ENCODE assay signal across 13 cellular contexts in genomic region chr10:109880886-109881467, GRCh38.
A peak's percentile ranks its signal among the peaks of the same experiment; 100 is the strongest.
DNase-seq lines count a peak whose midpoint lies in the region; ATAC-seq and TF ChIP-seq lines count a peak whose summit lies in the region.
"Had no signal": no experiment of that assay in that cellular context is flagged by ENCODE, and none has a peak within 500 bp of the region (broad histone marks: within the 10 kb centered on the region; RNA-seq: fewer than 3 reads in every experiment).

No MANE protein-coding gene starts in this region.

- peak overlapping the region; percentile 58 for H3K4me2 ChIP-seq in KMS-11

- ATAC-seq in GM19328 (IDR thresholded peaks at IDR 0.05; ENCODE audit: unreplicated experiment) (peak; percentile 50), HG02852 (IDR thresholded peaks at IDR 0.05; ENCODE audit: unreplicated experiment) (peak; percentile 86)
- ATAC-seq: gastroesophageal sphincter had no signal

- H3K4me1 ChIP-seq in KMS-11 (ENCODE audit: low read depth, poor library complexity, severe bottlenecking): peaks cover 65% of the 10 kb centered on the region

- peak overlapping the region; percentile 99 for H3K27ac ChIP-seq in KMS-11
- H3K27ac ChIP-seq: gastroesophageal sphincter had no signal

- peak overlapping the region; percentile 25; the same call in 1 of the 2 replicates for H3K9ac ChIP-seq in KMS-11

- H3K4me3 ChIP-seq in KMS-11 (IDR thresholded peaks at IDR 0.05; ENCODE audit: insufficient read depth, low read depth, low read length): no peak overlapping the region
- H3K4me3 ChIP-seq: gastroesophageal sphincter had no signal

- H3K36me3 ChIP-seq in KMS-11 (ENCODE audit: insufficient read depth): peaks cover 3% of the 10 kb centered on the region; the same call in 1 of the 2 replicates

- H3K27me3 ChIP-seq in KMS-11 (ENCODE audit: insufficient read depth, low read depth): no peaks in the 10 kb centered on the region
- H3K27me3 ChIP-seq: gastroesophageal sphincter had no signal

- no peak overlapping the region for H2AFZ ChIP-seq in KMS-11 (ENCODE audit: low read depth)

- no peaks in the 10 kb centered on the region for H4K20me1 ChIP-seq in KMS-11 (ENCODE audit: insufficient read depth)

- peaks cover 3% of the 10 kb centered on the region; the same call in 1 of the 2 replicates for H3K79me2 ChIP-seq in KMS-11 (ENCODE audit: insufficient read depth, low read depth)

- TF ChIP-seq CTCF in KMS-11 (conservative IDR thresholded peaks at IDR 0.05; ENCODE audit: low read depth, low read length): no peak

- DNase-seq in ELF-1 (ENCODE audit: low read depth, low spot score): peak; percentile 76
- no peak for DNase-seq in NCI-H226
- no peak for DNase-seq in DMS79 (lab: John Stamatoyannopoulos, UW)
- no peak for DNase-seq in foreskin melanocyte
- no peak for DNase-seq in glomerular visceral epithelial cell (ENCODE audit: extremely low spot score)
- DNase-seq: activated CD4-positive, alpha-beta T cell treated with anti-CD3 and anti-CD28 coated beads, Interleukin-2, amount 50 U/mL, for 48 hours; activated naive CD8-positive, alpha-beta T cell treated with anti-CD3 and anti-CD28 coated beads for 36 hours; left cardiac atrium; stimulated activated CD4-positive, alpha-beta T cell treated with anti-CD3 and anti-CD28 coated beads, Interleukin-15, amount 100 ng/mL, for 24 hours had no signal
